7 cellular contexts compared by ENCODE assay signal in the genomic region with DNA sequence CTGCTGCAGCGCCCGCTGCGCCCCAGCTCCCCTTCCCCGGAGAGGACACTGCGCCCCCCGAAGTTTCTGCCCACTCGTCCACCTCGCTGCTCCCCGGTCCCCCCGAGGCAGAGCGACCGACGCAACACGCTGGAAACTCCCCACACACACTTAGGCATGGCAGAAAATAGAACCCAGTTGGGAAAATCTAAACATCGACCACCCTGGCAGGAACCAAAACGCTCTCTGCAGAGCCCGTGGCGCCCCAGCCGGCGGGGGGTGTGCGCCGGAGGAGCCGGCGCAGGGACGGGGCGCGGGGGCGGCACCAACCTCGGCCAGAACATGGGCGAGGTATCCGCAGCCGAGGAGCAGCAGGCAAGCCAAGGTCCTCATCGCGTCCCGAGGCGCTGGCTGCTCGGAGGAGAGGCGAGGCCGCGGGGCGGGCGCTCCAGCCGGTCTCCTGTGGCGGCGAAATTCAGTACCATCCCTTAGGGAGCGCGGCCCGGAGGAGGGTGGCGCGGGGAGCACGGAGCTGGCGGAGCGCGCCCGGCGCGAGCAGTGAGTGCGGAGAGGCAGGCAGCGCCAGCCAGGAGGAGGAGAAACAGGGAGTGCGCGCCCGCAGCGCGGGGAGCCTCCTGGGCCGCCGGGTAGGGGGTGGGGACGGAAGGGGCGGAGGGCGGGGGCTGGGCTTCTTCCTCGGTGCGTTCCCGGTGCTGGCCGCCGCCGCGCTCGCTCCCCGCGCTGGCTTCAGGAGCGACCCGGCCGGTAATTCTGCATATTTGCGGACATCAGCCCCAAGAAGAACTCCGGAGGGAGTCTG.
DNase-seq lines count a peak whose midpoint lies in the region; ATAC-seq and TF ChIP-seq lines count a peak whose summit lies in the region.

No MANE protein-coding gene starts in this region.

- no peaks in the 10 kb centered on the region for H3K36me3 Mint-ChIP-seq in memory B cell
- H3K36me3 Mint-ChIP-seq in stimulated activated naive B cell treated with anti-CD40 and anti-IgM and Interleukin-4, amounts not matched to agents 10 μg/mL and 1 μg/mL and 100 μg/mL, for 72 hours, result peaks cover 0 to 13% of the 10 kb centered on the region in 2 donors

- peak overlapping the region; percentile 52 for H3K9ac ChIP-seq in Loucy (ENCODE audit: low read depth, low read length, poor library complexity, severe bottlenecking)

- no peak for TF ChIP-seq CTCF in Loucy (conservative IDR thresholded peaks at IDR 0.05; ENCODE audit: low read length)

- peaks cover 5% of the 10 kb centered on the region for H4K20me1 ChIP-seq in Loucy (ENCODE audit: insufficient read depth, low read length, poor library complexity, severe bottlenecking)

- H3F3A ChIP-seq in Loucy (ENCODE audit: low read depth), result no peaks in the 10 kb centered on the region

- H3K27me3 ChIP-seq in Loucy (ENCODE audit: insufficient read depth, low read length, poor library complexity, severe bottlenecking), result peaks cover 36% of the 10 kb centered on the region

- peaks cover 15% of the 10 kb centered on the region for H3K4me1 Mint-ChIP-seq in memory B cell
- peaks cover 17 to 28% of the 10 kb centered on the region in 2 donors for H3K4me1 Mint-ChIP-seq in stimulated activated naive B cell treated with anti-CD40 and anti-IgM and Interleukin-4, amounts not matched to agents 10 μg/mL and 1 μg/mL and 100 μg/mL, for 72 hours

- no peaks in the 10 kb centered on the region for H3K36me3 ChIP-seq in Loucy (ENCODE audit: insufficient read depth, low read length)

- H3K9me3 Mint-ChIP-seq in memory B cell, result no peaks in the 10 kb centered on the region
- no peaks in the 10 kb centered on the region for H3K9me3 Mint-ChIP-seq in stimulated activated naive B cell treated with anti-CD40 and anti-IgM and Interleukin-4, amounts not matched to agents 10 μg/mL and 1 μg/mL and 100 μg/mL, for 72 hours

- DNase-seq in GDM1 (lab: John Stamatoyannopoulos, UW), result peak; percentile 59
- peak; percentile 21 for DNase-seq in activated CD4-positive, alpha-beta T cell treated with anti-CD3 and anti-CD28 coated beads, Interleukin-2, amount 50 U/mL, for 1 hour
- DNase-seq in epidermal melanocyte (ENCODE audit: insufficient read length, low spot score), result peak; percentile 72
- peak in 1 of 2 donors; percentile 34 for DNase-seq in memory B cell (ENCODE audit: low spot score in 2 of 2)
- no peak for DNase-seq in stimulated activated naive B cell treated with anti-CD40 and anti-IgM and Interleukin-4, amounts not matched to agents 10 μg/mL and 1 μg/mL and 100 μg/mL, for 72 hours

- H2AFZ ChIP-seq in Loucy (ENCODE audit: low read length), result peak overlapping the region; percentile 87

- no peaks in the 10 kb centered on the region for H3K9me3 ChIP-seq in Loucy (ENCODE audit: insufficient read depth, low read depth, low read length)

- H3K4me2 ChIP-seq in Loucy (ENCODE audit: low read depth, low read length, poor library complexity, severe bottlenecking), result peak overlapping the region; percentile 87

- H3K79me2 ChIP-seq in Loucy (ENCODE audit: insufficient read depth, low read length), result no peaks in the 10 kb centered on the region

- H3K9me2 ChIP-seq in Loucy (replicated peaks; ENCODE audit: low read depth, low read length), result no peaks in the 10 kb centered on the region

- peak overlapping the region; percentile 77 for H3K27ac Mint-ChIP-seq in memory B cell
- H3K27ac Mint-ChIP-seq in stimulated activated naive B cell treated with anti-CD40 and anti-IgM and Interleukin-4, amounts not matched to agents 10 μg/mL and 1 μg/mL and 100 μg/mL, for 72 hours, result peak overlapping the region; percentile 71

- peaks cover 10% of the 10 kb centered on the region for H3K4me1 ChIP-seq in Loucy (ENCODE audit: insufficient read depth, low read length, poor library complexity, severe bottlenecking)

- H3K27me3 Mint-ChIP-seq in memory B cell, result peaks cover 6% of the 10 kb centered on the region
- H3K27me3 Mint-ChIP-seq in stimulated activated naive B cell treated with anti-CD40 and anti-IgM and Interleukin-4, amounts not matched to agents 10 μg/mL and 1 μg/mL and 100 μg/mL, for 72 hours, result peaks cover 13 to 32% of the 10 kb centered on the region in 2 donors

- H3K4me3 Mint-ChIP-seq in memory B cell, result peak overlapping the region; percentile 83
- peak overlapping the region; percentile 83 to 90 for H3K4me3 Mint-ChIP-seq in stimulated activated naive B cell treated with anti-CD40 and anti-IgM and Interleukin-4, amounts not matched to agents 10 μg/mL and 1 μg/mL and 100 μg/mL, for 72 hours

- ATAC-seq in memory B cell (ENCODE audit: low read depth) (no peak), GM21423 (IDR thresholded peaks at IDR 0.05; ENCODE audit: unreplicated experiment) (no peak)
- peak; percentile 12 to 14 for ATAC-seq in stimulated activated naive B cell treated with anti-CD40 and anti-IgM and Interleukin-4, amounts not matched to agents 10 μg/mL and 1 μg/mL and 100 μg/mL, for 72 hours (replicated peaks)

- H3K4me3 ChIP-seq in Loucy (ENCODE audit: low read length, poor library complexity, severe bottlenecking), result peak overlapping the region; percentile 75

Comparison
In these comparisons a context has a peak if more than half of its experiments do, and no peak if none do; other contexts are left out.
1. ATAC-seq: peak in stimulated activated naive B cell treated with anti-CD40 and anti-IgM and Interleukin-4, amounts not matched to agents 10 μg/mL and 1 μg/mL and 100 μg/mL, for 72 hours (2 of 2); none in memory B cell (single experiment) and GM21423 (single experiment).